Comparison of ENCODE assay signal across 8 cellular contexts in the genomic region with DNA sequence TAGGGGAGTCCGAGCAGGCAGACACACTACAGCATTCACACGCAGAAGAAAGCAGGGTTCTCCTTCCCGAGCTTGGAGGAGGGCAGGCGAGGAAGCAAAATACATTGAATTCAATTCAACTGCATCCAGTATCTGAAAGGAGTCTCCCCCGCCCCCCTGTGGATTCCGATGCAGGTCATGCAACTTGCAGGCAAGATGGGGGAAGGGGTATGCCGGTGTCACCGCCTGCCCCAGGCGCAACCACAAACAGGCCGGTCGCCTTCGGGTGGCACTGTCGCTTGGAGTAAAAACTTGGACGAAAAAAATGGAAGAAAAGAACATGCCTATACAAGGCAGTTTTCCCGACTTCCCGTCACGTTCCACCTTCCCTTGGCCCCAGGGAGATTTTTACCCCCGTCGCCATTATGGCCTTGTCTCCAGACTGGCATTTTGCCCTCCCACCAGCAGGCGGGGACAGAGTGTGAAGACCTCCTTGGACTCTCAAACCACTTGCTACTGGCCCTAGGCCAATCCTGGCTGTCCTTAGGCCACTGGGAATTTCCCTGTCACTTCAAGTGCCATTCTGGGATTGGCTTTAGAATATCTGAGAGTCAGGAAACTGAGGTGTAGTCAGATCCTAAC. TPM values are rescaled to one million over a fixed set of nuclear protein-coding genes. Genes with fewer than 3 reads are reported as not detected.
DNase-seq lines count a peak whose midpoint lies in the region; ATAC-seq and TF ChIP-seq lines count a peak whose summit lies in the region.

No MANE protein-coding gene starts in this region.

- no peak overlapping the region for H3K4me2 ChIP-seq in mammary epithelial cell (ENCODE audit: insufficient read depth, low read depth, low read length)

- ATAC-seq in HG03095 (IDR thresholded peaks at IDR 0.05; ENCODE audit: unreplicated experiment): no peak
- ATAC-seq in GM21717 (IDR thresholded peaks at IDR 0.05; ENCODE audit: unreplicated experiment): no peak

- no TSS peak for BruUV-seq in mammary epithelial cell (replicated peaks; lab: Mats Ljungman, UMichigan)

- dilution Hi-C loops in mammary epithelial cell (cut with HindIII; ENCODE audit: low sequenced_read_pairs): no loop called here

- no peak overlapping the region for H3K27ac ChIP-seq in mammary epithelial cell (ENCODE audit: insufficient read depth, low read depth, low read length)

- TF ChIP-seq CTCF in mammary epithelial cell (conservative IDR thresholded peaks at IDR 0.05 in 1 of 2, IDR thresholded peaks at IDR 0.05 in 1 of 2; ENCODE audit: extremely low read depth in 1 of 2, insufficient read depth in 1 of 2, low read depth in 1 of 2, low read length in 2 of 2): peak; percentile 24 to 34

- H3K27me3 ChIP-seq in mammary epithelial cell (ENCODE audit: insufficient read depth, low read length): peaks cover 30% of the 10 kb centered on the region

- no peaks in the 10 kb centered on the region for H3K36me3 ChIP-seq in mammary epithelial cell (ENCODE audit: insufficient read depth, low read length)

- H2AFZ ChIP-seq in mammary epithelial cell (ENCODE audit: low read depth, low read length): no peak overlapping the region

- DNase-seq in Caki2 (ENCODE audit: low read depth) (peak; percentile 64), KBM-7 (peak; percentile 11), mammary epithelial cell (no peak), midbrain (lab: John Stamatoyannopoulos, UW) (peak; percentile 78), 8988T (no peak), COLO829 (ENCODE audit: low spot score) (no peak)

- H3K9me3 ChIP-seq in mammary epithelial cell (replicated peaks; ENCODE audit: insufficient read depth, low read length): no peaks in the 10 kb centered on the region

- peaks cover 8% of the 10 kb centered on the region for H3K4me1 ChIP-seq in mammary epithelial cell (ENCODE audit: insufficient read depth, low read length)

- CTCF ChIA-PET in mammary epithelial cell (lab: Charles Lee; ENCODE audit: low non-redundant PET): no interaction called here

- H4K20me1 ChIP-seq in mammary epithelial cell (ENCODE audit: insufficient read depth, low read length): no peaks in the 10 kb centered on the region

- 2% methylated on average over 14 of the region's 20 CpGs for WGBS in mammary epithelial cell (ENCODE audit: low coverage, missing lambda C conversion rate)

- in situ Hi-C loops in Caki2 (cut with HindIII; ENCODE audit: low pct_unique_long_range_greater_than_20kb, low sequenced_read_pairs) (no loop called here), KBM-7 (cut with MboI; ENCODE audit: low pct_unique_long_range_greater_than_20kb, low sequenced_read_pairs) (no loop called here), mammary epithelial cell (cut with MboI; ENCODE audit: low sequenced_read_pairs in 2 of 2) (no loop called here)

- H3K9ac ChIP-seq in mammary epithelial cell (ENCODE audit: insufficient read depth, low read length): no peak overlapping the region

- H3K79me2 ChIP-seq in mammary epithelial cell (ENCODE audit: insufficient read depth, low read length): no peaks in the 10 kb centered on the region

- intact Hi-C loops in mammary epithelial cell (cut with micrococcal nuclease): no loop called here

- no peak overlapping the region for H3K4me3 ChIP-seq in mammary epithelial cell (replicated peaks in 1 of 3; ENCODE audit: insufficient read depth in 1 of 3, low read depth in 2 of 3, low read length in 3 of 3)

RNA-seq across cellular contexts. Expression of a gene that starts 1.6 kb away (rescaled TPM):
- not detected in 2 replicates for total RNA-seq in Caki2 (2014; rRNA removed; shearing (Covaris generic); ENCODE audit: low replicate concordance)
- total RNA-seq in mammary epithelial cell: not detected
- polyA plus RNA-seq in mammary epithelial cell: not detected
- not detected for polyA minus RNA-seq in mammary epithelial cell

Comparison
In these comparisons a context has a peak if more than half of its experiments do, and no peak if none do; other contexts are left out.
1. DNase-seq: peak in Caki2 (single experiment), KBM-7 (single experiment) and midbrain (single experiment); none in mammary epithelial cell (single experiment), 8988T (single experiment) and COLO829 (single experiment).